23 cellular contexts compared by ENCODE assay signal in genomic region chr3:69460034-69460433, GRCh38.
"Had no signal": no experiment of that assay in that cellular context is flagged by ENCODE, and none has a peak within 500 bp of the region (broad histone marks: within the 10 kb centered on the region; RNA-seq: fewer than 3 reads in every experiment).

No MANE protein-coding gene starts in this region.

- H3K27me3 Mint-ChIP-seq: activated naive CD4-positive, alpha-beta T cell treated with anti-CD3 and anti-CD28 coated beads, Interleukin-2, amount 10 ng/mL, durations not matched to agents 7 days and 5 days had no signal

- H3K4me1 ChIP-seq: parathyroid adenoma, right atrium auricular region, tibial nerve, uterus had no signal

- DNase-seq: activated CD4-positive, alpha-beta T cell treated with anti-CD3 and anti-CD28 coated beads for 1 hour; activated CD8-positive, alpha-beta memory T cell treated with anti-CD3 and anti-CD28 coated beads for 24 hours; activated CD8-positive, alpha-beta memory T cell treated with anti-CD3 and anti-CD28 coated beads, Interleukin-2, amount 50 U/mL, for 48 hours; activated effector memory CD4-positive, alpha-beta T cell treated with Interleukin-2 at 50 U/mL for 16 hours; activated naive CD4-positive, alpha-beta T cell treated with anti-CD3 and anti-CD28 coated beads, Interleukin-2, amount 10 ng/mL, durations not matched to agents 7 days and 5 days; activated T-cell treated with anti-CD3 and anti-CD28 coated beads, Interleukin-2, amount 50 U/mL, for 48 hours; dermis blood vessel endothelial cell; endodermal cell; kidney glomerular epithelial cell; left ventricle myocardium superior; stimulated activated CD4-positive, alpha-beta T cell treated with anti-CD3 and anti-CD28 coated beads, Interleukin-2, amount 100 ng/mL, for 24 hours; stimulated activated naive CD4-positive, alpha-beta T cell treated with Interleukin-2 at 50 U/mL for 16 hours; SW 1271; T-helper 2 cell; uterus; WERI-Rb-1 had no signal

- H3K9ac ChIP-seq: parathyroid adenoma had no signal

- H3K4me3 ChIP-seq: cardiac muscle cell, right atrium auricular region, tibial nerve, uterus had no signal

- H3K36me3 Mint-ChIP-seq: activated naive CD4-positive, alpha-beta T cell treated with anti-CD3 and anti-CD28 coated beads, Interleukin-2, amount 10 ng/mL, durations not matched to agents 7 days and 5 days; natural killer cell treated with Interleukin-12 subunit alpha and Interleukin-12 subunit beta and Interleukin-15 and Interleukin-18, amount 100 ng/mL, for 72 hours had no signal

- H2AFZ ChIP-seq: parathyroid adenoma had no signal

- FAIRE-seq: astrocyte, frontal cortex had no signal

- H3K27ac Mint-ChIP-seq: activated naive CD4-positive, alpha-beta T cell treated with anti-CD3 and anti-CD28 coated beads, Interleukin-2, amount 10 ng/mL, durations not matched to agents 7 days and 5 days; endodermal cell; natural killer cell treated with Interleukin-12 subunit alpha and Interleukin-12 subunit beta and Interleukin-15 and Interleukin-18, amount 100 ng/mL, for 72 hours had no signal

- H3K27me3 ChIP-seq: cardiac muscle cell, right atrium auricular region, tibial nerve, uterus had no signal

- H3K9me3 ChIP-seq: right atrium auricular region, tibial nerve, uterus had no signal

- H3K36me3 ChIP-seq: cardiac muscle cell, right atrium auricular region, tibial nerve, uterus, WERI-Rb-1 had no signal

- H3K9me3 Mint-ChIP-seq: activated naive CD4-positive, alpha-beta T cell treated with anti-CD3 and anti-CD28 coated beads, Interleukin-2, amount 10 ng/mL, durations not matched to agents 7 days and 5 days; endodermal cell; natural killer cell treated with Interleukin-12 subunit alpha and Interleukin-12 subunit beta and Interleukin-15 and Interleukin-18, amount 100 ng/mL, for 72 hours had no signal

- H3K4me1 Mint-ChIP-seq: activated naive CD4-positive, alpha-beta T cell treated with anti-CD3 and anti-CD28 coated beads, Interleukin-2, amount 10 ng/mL, durations not matched to agents 7 days and 5 days; endodermal cell had no signal

- H3K79me2 ChIP-seq: parathyroid adenoma had no signal

- ATAC-seq: left ventricle myocardium superior; natural killer cell treated with Interleukin-12 subunit alpha and Interleukin-12 subunit beta and Interleukin-15 and Interleukin-18, amount 100 ng/mL, for 72 hours had no signal

- H3K27ac ChIP-seq: cardiac muscle cell, parathyroid adenoma, right atrium auricular region, tibial nerve, uterus, WERI-Rb-1 had no signal

- H3K4me3 Mint-ChIP-seq: activated naive CD4-positive, alpha-beta T cell treated with anti-CD3 and anti-CD28 coated beads, Interleukin-2, amount 10 ng/mL, durations not matched to agents 7 days and 5 days; endodermal cell; natural killer cell treated with Interleukin-12 subunit alpha and Interleukin-12 subunit beta and Interleukin-15 and Interleukin-18, amount 100 ng/mL, for 72 hours had no signal
